ENCODE assay signal across 32 cellular contexts in genomic region chr12:56872366-56872765, GRCh38.
"Had no signal": no experiment of that assay in that cellular context is flagged by ENCODE, and none has a peak within 500 bp of the region (broad histone marks: within the 10 kb centered on the region; RNA-seq: fewer than 3 reads in every experiment).

No MANE protein-coding gene starts in this region.

- H3K4me1 Mint-ChIP-seq: activated B cell treated with CpG ODN at 0.5 μM for 24 hours; activated T-helper 17 cell treated with anti-CD3 and anti-CD28 coated beads, Interleukin-2, amount 50 U/mL, for 72 hours; endodermal cell had no signal

- H3K4me3 Mint-ChIP-seq: activated B cell treated with CpG ODN at 0.5 μM for 24 hours; activated CD8-positive, alpha-beta T cell treated with anti-CD3 and anti-CD28 coated beads for 36 hours; activated naive CD8-positive, alpha-beta T cell; activated T-cell treated with anti-CD3 and anti-CD28 coated beads, Interleukin-2, amount 50 U/mL, for 4 hours; activated T-helper 17 cell treated with anti-CD3 and anti-CD28 coated beads, Interleukin-2, amount 50 U/mL, for 72 hours; brain; dendritic cell treated with granulocyte-macrophage colony-stimulating factor and Interleukin-4, amounts not matched to agents 40 ng/mL and 50 ng/mL, for 4 days; endodermal cell had no signal

- DNase-seq: activated B cell treated with CpG ODN at 0.5 μM for 24 hours; activated CD4-positive, alpha-beta T cell treated with anti-CD3 and anti-CD28 coated beads for 48 hours; activated CD4-positive, alpha-beta T cell treated with anti-CD3 and anti-CD28 coated beads, Interleukin-2, amount 50 U/mL, for 1 hour; activated CD4-positive, alpha-beta T cell treated with anti-CD3 and anti-CD28 coated beads, Interleukin-2, amount 50 U/mL, for 48 hours; activated CD8-positive, alpha-beta memory T cell treated with anti-CD3 and anti-CD28 coated beads for 24 hours; activated CD8-positive, alpha-beta T cell treated with anti-CD3 and anti-CD28 coated beads for 36 hours; activated effector memory CD4-positive, alpha-beta T cell treated with Interleukin-2 at 50 U/mL for 16 hours; activated gamma-delta T cell treated with Interleukin-2 at 50 U/mL for 16 hours; activated naive CD4-positive, alpha-beta T cell treated with anti-CD3 and anti-CD28 coated beads, Interleukin-2, amount 50 U/mL, for 16 hours; activated naive CD4-positive, alpha-beta T cell treated with Interleukin-2 at 50 U/mL for 16 hours; activated T-cell treated with anti-CD3 and anti-CD28 coated beads, Interleukin-2, amount 50 U/mL, for 4 hours; adrenal gland; amygdala; aorta; central memory CD4-positive, alpha-beta T cell; cerebellar nuclear complex; dorsolateral prefrontal cortex; effector memory CD4-positive, alpha-beta T cell; endodermal cell; erythroblast; head of caudate nucleus; T-helper 2 cell; WERI-Rb-1 had no signal

- H3K4me1 ChIP-seq: breast epithelium, esophagus muscularis mucosa had no signal

- H3K27ac Mint-ChIP-seq: activated B cell treated with CpG ODN at 0.5 μM for 24 hours; activated CD8-positive, alpha-beta T cell treated with anti-CD3 and anti-CD28 coated beads for 36 hours; activated naive CD8-positive, alpha-beta T cell; activated T-helper 17 cell treated with anti-CD3 and anti-CD28 coated beads, Interleukin-2, amount 50 U/mL, for 72 hours; brain; dendritic cell treated with granulocyte-macrophage colony-stimulating factor and Interleukin-4, amounts not matched to agents 40 ng/mL and 50 ng/mL, for 4 days; endodermal cell had no signal

- ATAC-seq: activated CD4-positive, CD25-positive, alpha-beta regulatory T cell treated with anti-CD3 and anti-CD28 coated beads, Interleukin-2, amount 50 U/mL, for 24 hours; activated CD8-positive, alpha-beta T cell treated with anti-CD3 and anti-CD28 coated beads for 36 hours; activated T-cell treated with anti-CD3 and anti-CD28 coated beads, Interleukin-2, amount 50 U/mL, for 4 hours; activated T-helper 17 cell treated with anti-CD3 and anti-CD28 coated beads, Interleukin-2, amount 50 U/mL, for 72 hours had no signal

- H3K27me3 ChIP-seq: adrenal gland, breast epithelium, cardiac muscle cell, dorsolateral prefrontal cortex, esophagus muscularis mucosa had no signal

- H3K36me3 ChIP-seq: adrenal gland, breast epithelium, cardiac muscle cell, esophagus muscularis mucosa, WERI-Rb-1 had no signal

- H3K27ac ChIP-seq: adrenal gland, breast epithelium, cardiac muscle cell, coronary artery, dorsolateral prefrontal cortex, esophagus muscularis mucosa, WERI-Rb-1 had no signal

- H3K9me3 ChIP-seq: adrenal gland, breast epithelium, esophagus muscularis mucosa had no signal

- H3K9me3 Mint-ChIP-seq: activated T-helper 17 cell treated with anti-CD3 and anti-CD28 coated beads, Interleukin-2, amount 50 U/mL, for 72 hours had no signal

- H3K4me3 ChIP-seq: adrenal gland, breast epithelium, cardiac muscle cell, coronary artery, dorsolateral prefrontal cortex, esophagus muscularis mucosa had no signal
